In genomic region chrX:154603438-154604430, GRCh38 we compare ENCODE assay signal across 9 cellular contexts. TPM values are rescaled to one million over a fixed set of nuclear protein-coding genes. Genes with fewer than 3 reads are reported as not detected.
DNase-seq lines count a peak whose midpoint lies in the region; ATAC-seq and TF ChIP-seq lines count a peak whose summit lies in the region.
"Had no signal": no experiment of that assay in that cellular context is flagged by ENCODE, and none has a peak within 500 bp of the region (broad histone marks: within the 10 kb centered on the region; RNA-seq: fewer than 3 reads in every experiment).

No MANE protein-coding gene starts in this region.

- H4K20me1 ChIP-seq in BLaER1 treated with 17β-estradiol and CSF1 and Interleukin-3, amounts not matched to agents 10 nM and 100 nM, result peaks cover 0 to 4% (median 0%) of the 10 kb centered on the region in 11 experiments; a peak in 3 of 22 replicates

- H3K4me3 ChIP-seq in BLaER1 treated with 17β-estradiol and CSF1 and Interleukin-3, amounts not matched to agents 10 nM and 100 nM, result no peak overlapping the region

- ATAC-seq in foreskin keratinocyte, result peak; percentile 78

- no peak for TF ChIP-seq CTCF in foreskin keratinocyte (conservative IDR thresholded peaks at IDR 0.05)

- H3K27ac ChIP-seq in BLaER1 treated with 17β-estradiol and CSF1 and Interleukin-3, amounts not matched to agents 10 nM and 100 nM, result peak overlapping the region in 6 of 11 experiments; percentile 48 to 67 (median 55); a peak in 11 of 22 replicates
- peak overlapping the region; percentile 49 for H3K27ac ChIP-seq in foreskin keratinocyte

- no peak overlapping the region for H3K4me3 Mint-ChIP-seq in T-helper 2 cell treated with Interferon-gamma antibody and Interleukin-4, amounts not matched to agents 5 μg/mL and 100 μg/mL, for 36 hours
- H3K4me3 Mint-ChIP-seq: central memory CD8-positive, alpha-beta T cell had no signal

- peak overlapping the region in 2 of 11 experiments; percentile 24 to 30; a peak in 3 of 22 replicates for H3K9ac ChIP-seq in BLaER1 treated with 17β-estradiol and CSF1 and Interleukin-3, amounts not matched to agents 10 nM and 100 nM

- H3K27me3 Mint-ChIP-seq in T-helper 2 cell treated with Interferon-gamma antibody and Interleukin-4, amounts not matched to agents 5 μg/mL and 100 μg/mL, for 36 hours (ENCODE audit: low read depth), result peaks cover 5% of the 10 kb centered on the region
- H3K27me3 Mint-ChIP-seq: central memory CD8-positive, alpha-beta T cell had no signal

- H3K36me3 ChIP-seq in BLaER1 treated with 17β-estradiol and CSF1 and Interleukin-3, amounts not matched to agents 10 nM and 100 nM, result no peaks in the 10 kb centered on the region

- peaks cover 76 to 98% (median 94%) of the 10 kb centered on the region in 11 experiments for H3K27me3 ChIP-seq in BLaER1 treated with 17β-estradiol and CSF1 and Interleukin-3, amounts not matched to agents 10 nM and 100 nM
- no peaks in the 10 kb centered on the region for H3K27me3 ChIP-seq in foreskin keratinocyte

- peaks cover 9 to 47% (median 25%) of the 10 kb centered on the region in 10 experiments; a peak in 18 of 20 replicates for H3K4me1 ChIP-seq in BLaER1 treated with 17β-estradiol and CSF1 and Interleukin-3, amounts not matched to agents 10 nM and 100 nM
- H3K4me1 ChIP-seq in foreskin keratinocyte, result peaks cover 9% of the 10 kb centered on the region

- H3K4me2 ChIP-seq in BLaER1 treated with 17β-estradiol and CSF1 and Interleukin-3, amounts not matched to agents 10 nM and 100 nM, result peak overlapping the region in 10 of 11 experiments; percentile 7 to 74 (median 50); a peak in 14 of 22 replicates

- DNase-seq in NCI-H69 (lab: John Stamatoyannopoulos, UW), result peak; percentile 5
- DNase-seq in foreskin keratinocyte, result peak; percentile 72 to 88
- DNase-seq in activated effector memory CD4-positive, alpha-beta T cell treated with Interleukin-2 at 50 U/mL for 16 hours, result no peak
- no peak for DNase-seq in NCI-H748 (lab: John Stamatoyannopoulos, UW; ENCODE audit: unreplicated experiment)
- no peak for DNase-seq in T-helper 2 cell treated with Interferon-gamma antibody and Interleukin-4, amounts not matched to agents 5 μg/mL and 100 μg/mL, for 36 hours (ENCODE audit: low spot score)
- DNase-seq: activated CD4-positive, CD25-positive, alpha-beta regulatory T cell; NCI-H1417 treated with DMSO at 0.1 percent for 48 hours had no signal

- peaks cover 3% of the 10 kb centered on the region for H3K9me3 Mint-ChIP-seq in T-helper 2 cell treated with Interferon-gamma antibody and Interleukin-4, amounts not matched to agents 5 μg/mL and 100 μg/mL, for 36 hours
- H3K9me3 Mint-ChIP-seq: central memory CD8-positive, alpha-beta T cell had no signal

- peaks cover 0 to 18% (median 0%) of the 10 kb centered on the region in 11 experiments; a peak in 5 of 22 replicates for H3K9me3 ChIP-seq in BLaER1 treated with 17β-estradiol and CSF1 and Interleukin-3, amounts not matched to agents 10 nM and 100 nM (replicated peaks in 1 of 11)

- no peak overlapping the region for H3K27ac Mint-ChIP-seq in T-helper 2 cell treated with Interferon-gamma antibody and Interleukin-4, amounts not matched to agents 5 μg/mL and 100 μg/mL, for 36 hours

- peaks cover 13% of the 10 kb centered on the region for H3K4me1 Mint-ChIP-seq in T-helper 2 cell treated with Interferon-gamma antibody and Interleukin-4, amounts not matched to agents 5 μg/mL and 100 μg/mL, for 36 hours (ENCODE audit: low read depth)

- H3K36me3 Mint-ChIP-seq in T-helper 2 cell treated with Interferon-gamma antibody and Interleukin-4, amounts not matched to agents 5 μg/mL and 100 μg/mL, for 36 hours (ENCODE audit: low read depth), result peaks cover 5% of the 10 kb centered on the region

RNA-seq across cellular contexts. Expression of gene CTAG1B, which starts 15.3 kb away (rescaled TPM):
- not detected in 2 replicates for total RNA-seq in foreskin keratinocyte
- not detected in 2 replicates for polyA plus RNA-seq in foreskin keratinocyte

RNA-seq across cellular contexts. Expression of gene CTAG1A, which starts 18.8 kb away (rescaled TPM):
- total RNA-seq in foreskin keratinocyte, result not detected in 2 replicates
- polyA plus RNA-seq in foreskin keratinocyte, result not detected in 2 replicates

RNA-seq across cellular contexts. Expression of gene CTAG2, which starts 49.6 kb away (rescaled TPM):
- total RNA-seq in foreskin keratinocyte, result not detected in 2 replicates
- polyA plus RNA-seq in foreskin keratinocyte, result not detected in 2 replicates

RNA-seq across cellular contexts. Expression of gene IKBKG, which starts 56.3 kb away (rescaled TPM):
- total RNA-seq in foreskin keratinocyte, result 20.1 and 21.7 TPM in 2 replicates
- polyA plus RNA-seq in foreskin keratinocyte, result 23.1 and 24.9 TPM in 2 replicates

RNA-seq across cellular contexts. Expression of gene G6PD, which starts 57.1 kb away (rescaled TPM):
- total RNA-seq in foreskin keratinocyte, result 88.2 and 94.3 TPM in 2 replicates
- 102 and 112 TPM in 2 replicates for polyA plus RNA-seq in foreskin keratinocyte

Comparison
In these comparisons a context has a peak if more than half of its experiments do, and no peak if none do; other contexts are left out.
1. DNase-seq: peak in NCI-H69 (single experiment) and foreskin keratinocyte (2 of 2); none in activated effector memory CD4-positive, alpha-beta T cell treated with Interleukin-2 at 50 U/mL for 16 hours (single experiment), NCI-H748 (single experiment) and T-helper 2 cell treated with Interferon-gamma antibody and Interleukin-4, amounts not matched to agents 5 μg/mL and 100 μg/mL, for 36 hours (single experiment).